Comparison of ENCODE assay signal across 26 cellular contexts in genomic region chr7:33849961-33850559, GRCh38. TPM values are rescaled to one million over a fixed set of nuclear protein-coding genes. Genes with fewer than 3 reads are reported as not detected.
"Had no signal": no experiment of that assay in that cellular context is flagged by ENCODE, and none has a peak within 500 bp of the region (broad histone marks: within the 10 kb centered on the region; RNA-seq: fewer than 3 reads in every experiment).

No MANE protein-coding gene starts in this region.

- ATAC-seq: activated CD8-positive, alpha-beta T cell treated with anti-CD3 and anti-CD28 coated beads, Interleukin-2, amount 10 ng/mL, durations not matched to agents 7 days and 5 days; activated naive CD4-positive, alpha-beta T cell treated with anti-CD3 and anti-CD28 coated beads, Interleukin-2, amount 50 U/mL, for 72 hours; activated naive CD8-positive, alpha-beta T cell treated with anti-CD3 and anti-CD28 coated beads, Interleukin-2, amount 50 U/mL, for 24 hours; Right ventricle myocardium inferior; WTC11 had no signal

- H3K36me3 Mint-ChIP-seq: activated naive CD4-positive, alpha-beta T cell treated with anti-CD3 and anti-CD28 coated beads, Interleukin-2, amount 50 U/mL, for 72 hours; WTC11 had no signal

- H3K27ac ChIP-seq: SK-N-MC had no signal

- H3K27ac Mint-ChIP-seq: activated CD8-positive, alpha-beta T cell treated with anti-CD3 and anti-CD28 coated beads, Interleukin-2, amount 10 ng/mL, durations not matched to agents 7 days and 5 days; activated naive CD4-positive, alpha-beta T cell treated with anti-CD3 and anti-CD28 coated beads, Interleukin-2, amount 50 U/mL, for 72 hours; activated naive CD8-positive, alpha-beta T cell treated with anti-CD3 and anti-CD28 coated beads, Interleukin-2, amount 50 U/mL, for 24 hours; activated T-helper 1 cell treated with anti-CD3 and anti-CD28 coated beads, Interleukin-12 subunit alpha, Interleukin-12 subunit beta, Interleukin-2, Interleukin-4 antibody, amounts not matched to agents 30 ng/mL and 10 ng/mL and 1 ng/mL, durations not matched to agents 14 hours and 24 hours and 36 hours; T-helper 1 cell treated with Interleukin-12 subunit alpha and Interleukin-12 subunit beta and Interleukin-4 antibody, amounts not matched to agents 30 μg/mL and 1 μg/mL, for 36 hours; WTC11 had no signal

- H3K4me1 Mint-ChIP-seq: activated naive CD8-positive, alpha-beta T cell treated with anti-CD3 and anti-CD28 coated beads, Interleukin-2, amount 50 U/mL, for 24 hours; WTC11 had no signal

- H3K4me3 Mint-ChIP-seq: activated CD8-positive, alpha-beta T cell treated with anti-CD3 and anti-CD28 coated beads, Interleukin-2, amount 10 ng/mL, durations not matched to agents 7 days and 5 days; activated naive CD8-positive, alpha-beta T cell treated with anti-CD3 and anti-CD28 coated beads, Interleukin-2, amount 50 U/mL, for 24 hours; activated T-helper 1 cell treated with anti-CD3 and anti-CD28 coated beads, Interleukin-12 subunit alpha, Interleukin-12 subunit beta, Interleukin-2, Interleukin-4 antibody, amounts not matched to agents 30 ng/mL and 10 ng/mL and 1 ng/mL, durations not matched to agents 14 hours and 24 hours and 36 hours; T-helper 1 cell treated with Interleukin-12 subunit alpha and Interleukin-12 subunit beta and Interleukin-4 antibody, amounts not matched to agents 30 μg/mL and 1 μg/mL, for 36 hours; WTC11 had no signal

- DNase-seq: activated CD4-positive, alpha-beta T cell treated with anti-CD3 and anti-CD28 coated beads for 48 hours; activated CD4-positive, alpha-beta T cell treated with anti-CD3 and anti-CD28 coated beads, Interleukin-2, amount 50 U/mL, for 4 hours; activated CD4-positive, CD25-positive, alpha-beta regulatory T cell treated with anti-CD3 and anti-CD28 coated beads, Interleukin-2, amount 50 U/mL, for 72 hours; activated CD8-positive, alpha-beta memory T cell treated with anti-CD3 and anti-CD28 coated beads, Interleukin-2, amount 50 U/mL, for 48 hours; activated CD8-positive, alpha-beta T cell treated with anti-CD3 and anti-CD28 coated beads, Interleukin-2, amount 10 ng/mL, durations not matched to agents 7 days and 5 days; activated effector memory CD4-positive, alpha-beta T cell treated with Interleukin-2 at 50 U/mL for 16 hours; activated naive CD4-positive, alpha-beta T cell treated with Interleukin-2 at 50 U/mL for 16 hours; activated naive CD8-positive, alpha-beta T cell treated with anti-CD3 and anti-CD28 coated beads, Interleukin-2, amount 50 U/mL, for 24 hours; activated T-cell treated with anti-CD3 and anti-CD28 coated beads, Interleukin-2, amount 50 U/mL, for 1 hour; amygdala; caudate nucleus; KBM-7; NCI-H1048; NCI-H146; NCI-H187 treated with DMSO at 0.1 percent for 48 hours; NCI-H2081 treated with DMSO at 0.1 percent for 48 hours; NCI-H446; NCI-H524; RPMI8226; SW 1271 had no signal

- H3K9me3 Mint-ChIP-seq: activated naive CD4-positive, alpha-beta T cell treated with anti-CD3 and anti-CD28 coated beads, Interleukin-2, amount 50 U/mL, for 72 hours; activated naive CD8-positive, alpha-beta T cell treated with anti-CD3 and anti-CD28 coated beads, Interleukin-2, amount 50 U/mL, for 24 hours; T-helper 1 cell treated with Interleukin-12 subunit alpha and Interleukin-12 subunit beta and Interleukin-4 antibody, amounts not matched to agents 30 μg/mL and 1 μg/mL, for 36 hours had no signal

- H3K4me3 ChIP-seq: SK-N-MC had no signal

RNA-seq across cellular contexts. Expression of gene BMPER, which starts 55.3 kb away (rescaled TPM):
- total RNA-seq: activated CD8-positive, alpha-beta T cell treated with anti-CD3 and anti-CD28 coated beads, Interleukin-2, amount 10 ng/mL, durations not matched to agents 7 days and 5 days; activated naive CD4-positive, alpha-beta T cell treated with anti-CD3 and anti-CD28 coated beads, Interleukin-2, amount 50 U/mL, for 72 hours; activated T-helper 1 cell treated with anti-CD3 and anti-CD28 coated beads, Interleukin-12 subunit alpha, Interleukin-12 subunit beta, Interleukin-2, Interleukin-4 antibody, amounts not matched to agents 30 ng/mL and 10 ng/mL and 1 ng/mL, durations not matched to agents 14 hours and 24 hours and 36 hours had no signal
